ENCODE assay signal across 1 cellular context in the genomic region with DNA sequence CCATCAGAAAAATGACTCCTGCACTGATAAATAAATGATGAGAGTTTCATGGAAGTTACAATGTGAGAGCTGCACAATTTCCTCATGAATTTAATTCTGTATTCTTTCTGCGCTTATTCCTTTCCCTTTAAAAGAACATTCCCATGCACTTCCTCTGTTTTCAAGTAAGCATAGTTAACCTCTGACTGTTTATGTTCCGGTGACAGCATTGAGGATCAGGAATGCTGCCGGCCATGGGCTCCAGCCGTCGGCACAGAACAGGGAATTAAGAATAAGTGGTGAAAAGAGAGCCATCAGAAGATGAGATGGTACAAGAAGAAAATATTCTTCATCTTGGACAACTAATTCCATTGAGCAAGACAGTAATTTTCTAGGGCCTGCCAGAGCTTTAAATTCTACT.
TF ChIP-seq lines count a peak whose summit lies in the region.

No MANE protein-coding gene starts in this region.

TF ChIP-seq in endothelial cell of umbilical vein, 7 proteins besides CTCF, POLR2A, EP300 and RAD21:
- TF ChIP-seq FOS (IDR thresholded peaks at IDR 0.05; ENCODE audit: borderline replicate concordance, insufficient read depth, low read length) (peak; percentile 32), JUN (IDR thresholded peaks at IDR 0.05; ENCODE audit: borderline replicate concordance, insufficient read depth, insufficient read length, low read depth) (no peak)
